ENCODE assay signal across 8 cellular contexts in the genomic region with DNA sequence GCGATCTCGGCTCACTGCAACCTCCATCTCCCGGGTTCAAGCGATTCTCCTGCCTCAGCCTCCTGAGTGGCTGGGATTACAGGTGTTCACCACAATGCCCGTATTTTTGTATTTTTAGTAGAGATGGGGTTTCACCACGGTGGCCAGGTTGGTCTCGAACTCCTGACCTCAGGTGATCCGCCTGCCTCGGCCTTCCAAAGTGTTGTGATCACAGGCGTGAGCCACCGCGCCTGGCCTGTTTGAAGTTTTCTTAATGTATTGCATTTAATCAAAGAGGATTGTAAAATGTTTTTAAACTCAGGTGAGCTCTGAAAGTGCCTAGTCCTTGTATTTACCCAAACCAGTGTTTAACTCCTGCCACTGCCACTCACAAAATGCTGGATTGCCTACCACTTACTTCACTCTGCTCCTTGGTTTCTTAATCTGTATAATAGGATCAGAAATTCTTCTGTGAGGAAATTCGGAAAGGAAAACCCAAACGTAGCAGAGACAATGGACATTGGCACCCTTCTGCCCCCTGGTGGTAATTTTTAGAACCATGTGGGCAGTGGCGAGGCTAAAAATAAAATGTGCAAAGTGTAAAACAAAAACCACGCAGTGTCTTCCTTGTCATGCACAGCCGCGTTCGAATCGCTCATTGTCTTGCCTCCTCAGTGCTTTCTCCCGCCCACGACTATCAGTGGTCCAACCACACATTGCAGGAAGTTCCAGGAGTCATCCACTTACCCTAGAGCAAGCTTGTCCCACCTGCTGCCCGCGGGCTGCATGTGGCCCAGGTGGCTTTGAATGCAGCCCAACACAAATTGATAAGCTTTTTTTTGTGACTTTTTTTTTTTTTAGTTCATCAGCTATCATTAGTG. TPM values are rescaled to one million over a fixed set of nuclear protein-coding genes. Genes with fewer than 3 reads are reported as not detected.
DNase-seq lines count a peak whose midpoint lies in the region; ATAC-seq and TF ChIP-seq lines count a peak whose summit lies in the region.

No MANE protein-coding gene starts in this region.

- POLR2A ChIA-PET in IMR-90 (lab: Charles Lee; ENCODE audit: unreplicated experiment) (interaction anchor here (0.6 kb wide), 1 partner anchor 9 kb away, joined by 3 read pairs; no protein-coding TSS in a partner anchor), PC-3 (lab: Charles Lee; ENCODE audit: unreplicated experiment) (no interaction called here)

- H2AK5ac ChIP-seq in IMR-90 (ENCODE audit: low read depth, low read length), result no peak overlapping the region

- no peak overlapping the region for H3K4me3 Mint-ChIP-seq in osteocyte (ENCODE audit: unreplicated experiment)

- peak overlapping the region; percentile 48 for H2AK9ac ChIP-seq in IMR-90 (replicated peaks; ENCODE audit: low read depth, low read length, poor library complexity)

- H3K4ac ChIP-seq in IMR-90 (ENCODE audit: low read depth, low read length), result peak overlapping the region; percentile 12; the same call in 1 of the 2 replicates

- no peaks in the 10 kb centered on the region for H3K9me2 ChIP-seq in PC-3 (replicated peaks; ENCODE audit: low read length)

- H3K56ac ChIP-seq in IMR-90 (ENCODE audit: extremely low read depth, insufficient read depth, low read length), result no peak overlapping the region

- H3K9ac ChIP-seq in IMR-90 (ENCODE audit: low read depth, low read length) (no peak overlapping the region), PC-3 (ENCODE audit: low read length) (no peak overlapping the region)

- no peaks in the 10 kb centered on the region for H3K79me1 ChIP-seq in IMR-90 (ENCODE audit: low read depth in 1 of 2, low read length in 2 of 2)

- in situ Hi-C loops in IMR-90 (cut with MboI; ENCODE audit: low sequenced_read_pairs), result loop anchor here (5.0 kb wide), 2 partner anchors 77 to 432 kb away; no protein-coding TSS in a partner anchor

- no peak overlapping the region for H4K5ac ChIP-seq in IMR-90 (ENCODE audit: low read depth, low read length)

- TF ChIP-seq POLR2A in IMR-90 (IDR thresholded peaks at IDR 0.05; ENCODE audit: low read depth, low read length), result no peak

- CTCF ChIA-PET in IMR-90 (lab: Yijun Ruan, JAX), result interaction anchor here (0.6 to 1.9 kb wide), 4 partner anchors 53 to 432 kb away, joined by 3 to 13 read pairs (median 6); no protein-coding TSS in a partner anchor
- CTCF ChIA-PET in PC-3 (lab: Charles Lee), result interaction anchor here (1.5 kb wide), 1 partner anchor 75 kb away, joined by 22 read pairs; no protein-coding TSS in a partner anchor

- H2AFZ ChIP-seq in IMR-90 (replicated peaks; ENCODE audit: low read length, poor library complexity) (peak overlapping the region; percentile 81), PC-3 (ENCODE audit: low read length) (peak overlapping the region; percentile 76)

- H3K27ac ChIP-seq in IMR-90 (ENCODE audit: insufficient read depth, low read length) (no peak overlapping the region), PC-3 (ENCODE audit: low read length) (no peak overlapping the region), thymus (ENCODE audit: low read depth) (no peak overlapping the region)

- no peaks in the 10 kb centered on the region for H3K79me2 ChIP-seq in PC-3 (ENCODE audit: low read length)

- H3K14ac ChIP-seq in IMR-90 (replicated peaks; ENCODE audit: low read depth, low read length), result no peak overlapping the region

- TF ChIP-seq CTCF in IMR-90 (conservative IDR thresholded peaks at IDR 0.05; ENCODE audit: low read depth, low read length) (peak; percentile 88), PC-3 (conservative IDR thresholded peaks at IDR 0.05; ENCODE audit: low read depth, low read length) (peak; percentile 88), foreskin fibroblast (IDR thresholded peaks at IDR 0.05; ENCODE audit: low read depth, low read length) (peak; percentile 77), osteocyte (IDR thresholded peaks at IDR 0.05) (peak; percentile 91)

- BruUV-seq in IMR-90 (replicated peaks; lab: Mats Ljungman, UMichigan) (no TSS peak), PC-3 (replicated peaks; lab: Mats Ljungman, UMichigan) (no TSS peak)

- H4K20me1 ChIP-seq in IMR-90 (ENCODE audit: insufficient read depth, low read length) (no peaks in the 10 kb centered on the region), PC-3 (ENCODE audit: low read length) (no peaks in the 10 kb centered on the region)

- H2BK20ac ChIP-seq in IMR-90 (ENCODE audit: low read depth, low read length), result no peak overlapping the region

- H3F3A ChIP-seq in PC-3 (ENCODE audit: low read length, unreplicated experiment), result no peaks in the 10 kb centered on the region

- H3K9me3 Mint-ChIP-seq in osteocyte (ENCODE audit: unreplicated experiment), result no peaks in the 10 kb centered on the region

- H3K4me2 ChIP-seq in IMR-90 (ENCODE audit: low read depth, low read length) (peak overlapping the region; percentile 53), PC-3 (ENCODE audit: low read length) (peak overlapping the region; percentile 67)

- no peak overlapping the region for H3K27ac Mint-ChIP-seq in osteocyte (ENCODE audit: unreplicated experiment)

- no peak overlapping the region for H4K8ac ChIP-seq in IMR-90 (ENCODE audit: low read depth in 2 of 2, low read length in 2 of 2)

- 0% methylated on average over 8 of the region's 24 CpGs; no CpG with 5 or more reads in 1 of the 2 experiments for WGBS in IMR-90 (ENCODE audit: extremely low coverage in 2 of 2, insufficient read length in 1 of 2), 2 experiments
- 38% methylated on average over 24 of the region's 24 CpGs for WGBS in thymus

- peaks cover 9% of the 10 kb centered on the region for H3K4me1 Mint-ChIP-seq in osteocyte (ENCODE audit: unreplicated experiment)

- no peak overlapping the region for H3K23ac ChIP-seq in IMR-90 (ENCODE audit: low read depth, low read length)

- dilution Hi-C loops in IMR-90 (cut with HindIII; ENCODE audit: low sequenced_read_pairs, unreplicated experiment), result no loop called here

- H3K27me3 Mint-ChIP-seq in osteocyte (ENCODE audit: unreplicated experiment), result peaks cover 21% of the 10 kb centered on the region

- H3K4me1 ChIP-seq in IMR-90 (ENCODE audit: control insufficient read depth, insufficient read depth, low read length) (peaks cover 4% of the 10 kb centered on the region; the same call in 1 of the 2 replicates), PC-3 (ENCODE audit: insufficient read depth, low read length) (no peaks in the 10 kb centered on the region), thymus (ENCODE audit: control insufficient read depth, insufficient read depth, low read length) (peaks cover 4% of the 10 kb centered on the region)

- H3K4me3 ChIP-seq in IMR-90 (ENCODE audit: insufficient read depth, low read depth, low read length) (no peak overlapping the region), PC-3 (ENCODE audit: low read length) (0 out of 2 replicates have a peak overlapping the region, but pooled peaks have one; percentile 21), foreskin fibroblast (ENCODE audit: low read depth in 1 of 2, low read length in 2 of 2) (no peak overlapping the region), thymus (ENCODE audit: low read length) (peak overlapping the region; percentile 26)

- no peak overlapping the region for H2BK120ac ChIP-seq in IMR-90 (ENCODE audit: low read depth, low read length)

- DNase-seq in DMS153 (lab: John Stamatoyannopoulos, UW) (peak; percentile 53), IMR-90 (peak; percentile 47), PC-3 (peak; percentile 80), foreskin fibroblast (peak in 1 of 2 donors; percentile 82), osteocyte (ENCODE audit: extremely low spot score, unreplicated experiment) (no peak)
- DNase-seq in activated T-cell treated with anti-CD3 and anti-CD28 coated beads, Interleukin-2, amount 50 U/mL, for 48 hours, result peak; percentile 79

- no peaks in the 10 kb centered on the region; the same call in 1 of the 2 replicates for H3K9me1 ChIP-seq in IMR-90 (ENCODE audit: insufficient read depth, low read length)

- H3K27me3 ChIP-seq in IMR-90 (ENCODE audit: control insufficient read depth, insufficient read depth, low read length), result peaks cover 8% of the 10 kb centered on the region
- 0 out of 2 replicates have a peak, but pooled peaks cover 3% of the 10 kb centered on the region for H3K27me3 ChIP-seq in PC-3 (ENCODE audit: low read length)
- H3K27me3 ChIP-seq in thymus (ENCODE audit: control insufficient read depth, insufficient read depth), result no peaks in the 10 kb centered on the region

- intact Hi-C loops in IMR-90 (cut with micrococcal nuclease) (loop anchor here (1.0 to 10.0 kb wide), 4 partner anchors 75 to 430 kb away; no protein-coding TSS in a partner anchor), PC-3 (cut with micrococcal nuclease) (loop anchor here (1.0 to 10.0 kb wide), 3 partner anchors 75 to 430 kb away; no protein-coding TSS in a partner anchor)

- no peak overlapping the region for H2BK15ac ChIP-seq in IMR-90 (ENCODE audit: low read depth, low read length)

- no peak overlapping the region for H3K18ac ChIP-seq in IMR-90 (ENCODE audit: low read depth, low read length)

- H3K36me3 ChIP-seq in IMR-90 (ENCODE audit: control insufficient read depth, insufficient read depth, low read length) (no peaks in the 10 kb centered on the region), PC-3 (ENCODE audit: low read depth, low read length) (no peaks in the 10 kb centered on the region), thymus (ENCODE audit: control insufficient read depth, insufficient read depth) (no peaks in the 10 kb centered on the region)

- TF ChIP-seq RAD21 in IMR-90 (IDR thresholded peaks at IDR 0.05; ENCODE audit: low read length), result peak; percentile 88

- ATAC-seq in GM21447 (IDR thresholded peaks at IDR 0.05; ENCODE audit: unreplicated experiment) (peak; percentile 95), IMR-90 (ENCODE audit: low read depth) (peak; percentile 76), PC-3 (peak; percentile 88)

- H2BK5ac ChIP-seq in IMR-90 (ENCODE audit: low read depth, low read length, poor library complexity, severe bottlenecking), result no peak overlapping the region

- no peaks in the 10 kb centered on the region for H3K9me3 ChIP-seq in IMR-90 (ENCODE audit: control insufficient read depth, insufficient read depth, low read length)
- H3K9me3 ChIP-seq in PC-3 (ENCODE audit: low read length), result no peaks in the 10 kb centered on the region
- H3K9me3 ChIP-seq in thymus (ENCODE audit: control insufficient read depth), result no peaks in the 10 kb centered on the region

- no peak overlapping the region for H4K91ac ChIP-seq in IMR-90 (ENCODE audit: insufficient read depth, low read depth, low read length)

- no peaks in the 10 kb centered on the region for H3K36me3 Mint-ChIP-seq in osteocyte (ENCODE audit: unreplicated experiment)

RNA-seq across cellular contexts. Expression of gene CEP19, which starts 27.3 kb away (rescaled TPM):
- 1.1 and 1.7 TPM in 2 replicates for total RNA-seq in IMR-90 (2012; rRNA removed)
- polyA plus RNA-seq in IMR-90 (2012; rRNA removed), result 0.98 and 1.4 TPM in 2 replicates
- 0.66 and 0.71 TPM in 2 replicates for polyA plus RNA-seq in IMR-90 (2012; cell fraction: cytosol; rRNA removed)
- 0.14 and 0.19 TPM in 2 replicates for polyA plus RNA-seq in IMR-90 (2012; cell fraction: nucleus; rRNA removed; ENCODE audit: low replicate concordance)
- 2.6 and 3.2 TPM in 2 replicates for total RNA-seq in PC-3 (2014; rRNA removed)
- 3.8 and 4.1 TPM in 2 replicates for total RNA-seq in osteocyte
- 2.5 TPM for polyA plus RNA-seq in thymus

RNA-seq across cellular contexts. Expression of gene PIGX, which starts 27.4 kb away (rescaled TPM):
- 14.5 and 22.2 TPM in 2 replicates for total RNA-seq in IMR-90 (2012; rRNA removed)
- polyA plus RNA-seq in IMR-90 (2012; rRNA removed), result 7.9 and 9.4 TPM in 2 replicates
- 2.3 and 3.5 TPM in 2 replicates for polyA plus RNA-seq in IMR-90 (2012; cell fraction: cytosol; rRNA removed)
- 0.60 and 3.1 TPM in 2 replicates for polyA plus RNA-seq in IMR-90 (2012; cell fraction: nucleus; rRNA removed; ENCODE audit: low replicate concordance)
- total RNA-seq in PC-3 (2014; rRNA removed), result 22.5 and 30.3 TPM in 2 replicates
- 26.6 and 27.2 TPM in 2 replicates for total RNA-seq in osteocyte
- polyA plus RNA-seq in thymus, result 13.4 TPM

RNA-seq across cellular contexts. Expression of gene NRROS, which starts 45.3 kb away (rescaled TPM):
- total RNA-seq in IMR-90 (2012; rRNA removed) (under 0.01 TPM in 1 of 2 replicates, not detected in the other), PC-3 (2014; rRNA removed) (0.07 and 0.29 TPM in 2 replicates), osteocyte (0.13 and 0.24 TPM in 2 replicates)
- polyA plus RNA-seq in IMR-90 (2012; rRNA removed) (0.10 and 0.16 TPM in 2 replicates), thymus (5.2 TPM)
- 0.04 and 0.15 TPM in 2 replicates for polyA plus RNA-seq in IMR-90 (2012; cell fraction: cytosol; rRNA removed)
- 0.07 and 0.22 TPM in 2 replicates for polyA plus RNA-seq in IMR-90 (2012; cell fraction: nucleus; rRNA removed; ENCODE audit: low replicate concordance)

RNA-seq across cellular contexts. Expression of gene PAK2, which starts 54.9 kb away (rescaled TPM):
- total RNA-seq in IMR-90 (2012; rRNA removed), result 33.9 and 36.0 TPM in 2 replicates
- polyA plus RNA-seq in IMR-90 (2012; rRNA removed), result 28.6 and 31.8 TPM in 2 replicates
- 7.9 and 19.7 TPM in 2 replicates for polyA plus RNA-seq in IMR-90 (2012; cell fraction: cytosol; rRNA removed)
- polyA plus RNA-seq in IMR-90 (2012; cell fraction: nucleus; rRNA removed; ENCODE audit: low replicate concordance), result 2.4 and 14.3 TPM in 2 replicates
- total RNA-seq in PC-3 (2014; rRNA removed), result 32.6 and 53.8 TPM in 2 replicates
- 76.7 and 79.4 TPM in 2 replicates for total RNA-seq in osteocyte
- 47.4 TPM for polyA plus RNA-seq in thymus

Comparison
In these comparisons a context has a peak if more than half of its experiments do, and no peak if none do; other contexts are left out.
1. H3K4me3 ChIP-seq: peak in PC-3 (single experiment) and thymus (single experiment); none in IMR-90 (single experiment) and foreskin fibroblast (0 of 2).
2. Peak in every context shown above with its lines, with median percentiles within 50 percentile points of each other: ATAC-seq and CTCF ChIP-seq.